Comparison of ENCODE assay signal across 10 cellular contexts in genomic region chr7:98354511-98355249, GRCh38. TPM values are rescaled to one million over a fixed set of nuclear protein-coding genes. Genes with fewer than 3 reads are reported as not detected.
DNase-seq lines count a peak whose midpoint lies in the region; ATAC-seq and TF ChIP-seq lines count a peak whose summit lies in the region.
"Had no signal": no experiment of that assay in that cellular context is flagged by ENCODE, and none has a peak within 500 bp of the region (broad histone marks: within the 10 kb centered on the region; RNA-seq: fewer than 3 reads in every experiment).

No MANE protein-coding gene starts in this region.

- TF ChIP-seq CTCF in Peyer's patch (IDR thresholded peaks at IDR 0.05) = no peak
- TF ChIP-seq CTCF in osteocyte (IDR thresholded peaks at IDR 0.05) = no peak

- H3K27me3 Mint-ChIP-seq in osteocyte (ENCODE audit: unreplicated experiment) = no peaks in the 10 kb centered on the region

- H3K9me3 ChIP-seq in Peyer's patch = no peaks in the 10 kb centered on the region

- peak overlapping the region; percentile 39 for H3K4me3 Mint-ChIP-seq in osteocyte (ENCODE audit: unreplicated experiment)

- H3K36me3 ChIP-seq in Peyer's patch = no peaks in the 10 kb centered on the region

- H3K4me1 Mint-ChIP-seq in osteocyte (ENCODE audit: unreplicated experiment) = peaks cover 46% of the 10 kb centered on the region

- in situ Hi-C loops in G401 (cut with HindIII; ENCODE audit: low sequenced_read_pairs) = no loop called here

- peaks cover 2% of the 10 kb centered on the region for H3K36me3 Mint-ChIP-seq in osteocyte (ENCODE audit: unreplicated experiment)

- DNase-seq in Daoy (ENCODE audit: low read depth) = peak; percentile 93
- DNase-seq in Peyer's patch = peak in 2 of 3 donors; percentile 82 to 84
- peak; percentile 61 for DNase-seq in fibroblast of gingiva (ENCODE audit: low read depth)
- no peak for DNase-seq in osteocyte (ENCODE audit: extremely low spot score, unreplicated experiment)
- no peak for DNase-seq in G401 (ENCODE audit: low spot score)
- DNase-seq in anterior cingulate cortex (lab: John Stamatoyannopoulos, UW) = no peak
- DNase-seq: caudate nucleus had no signal

- ATAC-seq in GM19035 (IDR thresholded peaks at IDR 0.05; ENCODE audit: unreplicated experiment) (no peak), HG03439 (IDR thresholded peaks at IDR 0.05; ENCODE audit: unreplicated experiment) (no peak)
- ATAC-seq: GM12878 had no signal

- H3K27ac ChIP-seq in Peyer's patch = peak overlapping the region in 3 of 4 donors; percentile 53 to 77 (median 76)

- TF ChIP-seq POLR2A in Peyer's patch (IDR thresholded peaks at IDR 0.05) = no peak

- H3K4me1 ChIP-seq in Peyer's patch = peaks cover 0 to 24% (median 0%) of the 10 kb centered on the region in 4 donors

- H3K4me3 ChIP-seq in Peyer's patch = no peak overlapping the region
- H3K4me3 ChIP-seq: GM12878 had no signal

- no peaks in the 10 kb centered on the region for H3K9me3 Mint-ChIP-seq in osteocyte (ENCODE audit: unreplicated experiment)

- no peaks in the 10 kb centered on the region for H3K27me3 ChIP-seq in Peyer's patch

- H3K27ac Mint-ChIP-seq in osteocyte (ENCODE audit: unreplicated experiment) = peak overlapping the region; percentile 91

RNA-seq across cellular contexts. Expression of gene BAIAP2L1, which starts 46.2 kb away (rescaled TPM):
- 11.1 and 14.3 TPM in 2 replicates for total RNA-seq in Daoy (2014; rRNA removed; shearing (Covaris generic))
- total RNA-seq in Peyer's patch (10 to 100 TPM; 31.4 to 46.4 (median 41.9) TPM), osteocyte (8.6 and 10.9 TPM in 2 replicates)
- 18.8 and 23.3 TPM in 2 replicates for total RNA-seq in G401 (2014; rRNA removed; shearing (Covaris generic))

Comparison
In these comparisons a context has a peak if more than half of its experiments do, and no peak if none do; other contexts are left out.
1. DNase-seq: peak in Daoy (single experiment), Peyer's patch (2 of 3) and fibroblast of gingiva (single experiment); none in osteocyte (single experiment), G401 (single experiment) and anterior cingulate cortex (0 of 58).